ENCODE assay signal across 2 cellular contexts in the genomic region with DNA sequence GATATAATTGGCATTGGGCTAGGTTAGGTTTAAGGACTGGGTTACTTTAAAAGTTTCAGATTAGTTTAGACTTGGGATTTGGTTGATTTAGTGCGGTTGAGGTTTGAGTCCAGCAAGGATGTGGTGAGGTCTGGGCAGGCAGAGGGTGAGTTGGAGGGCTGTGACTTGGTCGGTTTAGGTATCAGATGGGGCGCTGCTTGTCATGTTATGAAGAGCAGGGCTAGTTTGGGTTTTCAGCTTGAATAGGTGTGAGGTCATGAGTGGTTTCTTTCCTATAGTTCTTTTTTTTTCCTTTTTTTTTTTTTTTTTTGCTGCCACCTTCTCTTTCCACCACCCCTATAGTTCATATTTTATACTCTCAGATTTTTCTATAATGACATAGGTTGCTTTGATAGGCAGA.
TF ChIP-seq lines count a peak whose summit lies in the region.

No MANE protein-coding gene starts in this region.

TF ChIP-seq in IMR-90, 13 proteins besides CTCF, POLR2A, EP300 and RAD21:
- TF ChIP-seq MXI1 (IDR thresholded peaks at IDR 0.05; ENCODE audit: borderline replicate concordance, low read depth, low read length) (no peak), ELK1 (IDR thresholded peaks at IDR 0.05; ENCODE audit: borderline replicate concordance, low read depth, low read length) (no peak), CEBPB (IDR thresholded peaks at IDR 0.05; ENCODE audit: low read depth, low read length) (no peak), BHLHE40 (IDR thresholded peaks at IDR 0.05; ENCODE audit: low read depth, low read length) (no peak), FOS (IDR thresholded peaks at IDR 0.05; ENCODE audit: low read depth, low read length) (no peak), SMC3 (IDR thresholded peaks at IDR 0.05; ENCODE audit: low read depth, low read length) (no peak), MAZ (IDR thresholded peaks at IDR 0.05; ENCODE audit: borderline replicate concordance, low read depth, low read length) (no peak), USF2 (IDR thresholded peaks at IDR 0.05; ENCODE audit: low read depth, low read length) (no peak), RCOR1 (IDR thresholded peaks at IDR 0.05; ENCODE audit: insufficient replicate concordance, low read length) (no peak), MAFK (IDR thresholded peaks at IDR 0.05; ENCODE audit: low read depth, low read length) (no peak), CHD1 (IDR thresholded peaks at IDR 0.05; ENCODE audit: low read depth, low read length) (no peak), RFX5 (IDR thresholded peaks at IDR 0.05; ENCODE audit: low read depth, low read length) (no peak), NFE2L2 (IDR thresholded peaks at IDR 0.05; ENCODE audit: low read depth, low read length) (no peak)
TF ChIP-seq in IMR-90: peak in this region for 0.

TF ChIP-seq in SK-N-SH treated with all-trans-retinoic acid at 6 μM for 48 hours, 23 proteins besides CTCF, POLR2A, EP300 and RAD21:
- TF ChIP-seq SNAI2 (CRISPR knock-in tag; IDR thresholded peaks at IDR 0.05) (no peak), PATZ1 (CRISPR knock-in tag; IDR thresholded peaks at IDR 0.05; ENCODE audit: borderline replicate concordance) (no peak), ZC3H10 (CRISPR knock-in tag; IDR thresholded peaks at IDR 0.05) (no peak), ZNF565 (CRISPR knock-in tag; conservative IDR thresholded peaks at IDR 0.05; ENCODE audit: low read depth) (no peak), OSR1 (CRISPR knock-in tag; IDR thresholded peaks at IDR 0.05) (no peak)
